30 cellular contexts compared by ENCODE assay signal in genomic region chr4:67581913-67582312, GRCh38. TPM values are rescaled to one million over a fixed set of nuclear protein-coding genes. Genes with fewer than 3 reads are reported as not detected.
DNase-seq lines count a peak whose midpoint lies in the region; ATAC-seq, FAIRE-seq and TF ChIP-seq lines count a peak whose summit lies in the region.
"Had no signal": no experiment of that assay in that cellular context is flagged by ENCODE, and none has a peak within 500 bp of the region (broad histone marks: within the 10 kb centered on the region; RNA-seq: fewer than 3 reads in every experiment).

No MANE protein-coding gene starts in this region.

- ATAC-seq in activated CD8-positive, alpha-beta T cell treated with anti-CD3 and anti-CD28 coated beads for 36 hours: peak; percentile 19
- no peak for ATAC-seq in naive thymus-derived CD8-positive, alpha-beta T cell
- ATAC-seq in activated CD4-positive, CD25-positive, alpha-beta regulatory T cell treated with anti-CD3 and anti-CD28 coated beads, Interleukin-2, amount 50 U/mL, for 24 hours: no peak
- ATAC-seq: A549, body of pancreas, left cardiac atrium, right cardiac atrium had no signal

- DNase-seq in activated CD4-positive, alpha-beta memory T cell treated with anti-CD3 and anti-CD28 coated beads, Interleukin-2, amount 10 ng/mL, durations not matched to agents 7 days and 5 days: no peak
- DNase-seq in activated CD4-positive, alpha-beta memory T cell treated with anti-CD3 and anti-CD28 coated beads for 36 hours: no peak
- DNase-seq in GM12892 (ENCODE audit: insufficient read length) (no peak), AG08396 (ENCODE audit: low spot score) (no peak), medulla oblongata (ENCODE audit: extremely low spot score) (no peak)
- DNase-seq in activated CD8-positive, alpha-beta T cell treated with anti-CD3 and anti-CD28 coated beads for 36 hours: no peak
- peak in 1 of 10 donors; percentile 6 for DNase-seq in naive thymus-derived CD8-positive, alpha-beta T cell
- DNase-seq: activated CD4-positive, alpha-beta T cell treated with anti-CD3 and anti-CD28 coated beads, Interleukin-2, amount 50 U/mL, for 4 hours; activated CD8-positive, alpha-beta memory T cell treated with anti-CD3 and anti-CD28 coated beads, Interleukin-2, amount 50 U/mL, for 48 hours; activated gamma-delta T cell; adrenal gland; body of pancreas; Caco-2; DMS79 treated with DMSO at 0.1 percent for 48 hours; GOT3; left cardiac atrium; NCI-H1048; Peyer's patch; right cardiac atrium; SHP77; stimulated activated CD4-positive, alpha-beta T cell treated with anti-CD3 and anti-CD28 coated beads, Interleukin-1b, Interleukin-23, amount 100 ng/mL, for 48 hours; T1000; thyroid gland; uterus had no signal

- no peaks in the 10 kb centered on the region for H3K27me3 Mint-ChIP-seq in activated CD4-positive, alpha-beta memory T cell treated with anti-CD3 and anti-CD28 coated beads, Interleukin-2, amount 10 ng/mL, durations not matched to agents 7 days and 5 days
- no peaks in the 10 kb centered on the region for H3K27me3 Mint-ChIP-seq in activated CD4-positive, alpha-beta memory T cell treated with anti-CD3 and anti-CD28 coated beads for 36 hours
- no peaks in the 10 kb centered on the region for H3K27me3 Mint-ChIP-seq in activated CD8-positive, alpha-beta T cell treated with anti-CD3 and anti-CD28 coated beads for 36 hours
- H3K27me3 Mint-ChIP-seq in naive thymus-derived CD8-positive, alpha-beta T cell: no peaks in the 10 kb centered on the region
- H3K27me3 Mint-ChIP-seq: dendritic cell treated with granulocyte-macrophage colony-stimulating factor and Interleukin-4, amounts not matched to agents 40 ng/mL and 50 ng/mL, for 4 days had no signal

- no peak for TF ChIP-seq POLR2A in GM12892 (IDR thresholded peaks at IDR 0.05; ENCODE audit: low read depth, low read length)

- POLR2A ChIA-PET in activated CD4-positive, alpha-beta memory T cell treated with anti-CD3 and anti-CD28 coated beads, Interleukin-2, amount 10 ng/mL, durations not matched to agents 7 days and 5 days (lab: Charles Lee): no interaction called here
- POLR2A ChIA-PET in activated CD4-positive, alpha-beta memory T cell treated with anti-CD3 and anti-CD28 coated beads for 36 hours (lab: Charles Lee): no interaction called here
- POLR2A ChIA-PET in activated CD8-positive, alpha-beta T cell treated with anti-CD3 and anti-CD28 coated beads for 36 hours (lab: Charles Lee): no interaction called here
- POLR2A ChIA-PET in naive thymus-derived CD8-positive, alpha-beta T cell (lab: Charles Lee): interaction anchor here (1.6 to 2.4 kb wide), 2 partner anchors 9 to 37 kb away, joined by 4 to 10 read pairs; partner anchors contain the start of gene CENPC

- peak overlapping the region; percentile 68 for H3K27ac Mint-ChIP-seq in activated CD4-positive, alpha-beta memory T cell treated with anti-CD3 and anti-CD28 coated beads, Interleukin-2, amount 10 ng/mL, durations not matched to agents 7 days and 5 days
- H3K27ac Mint-ChIP-seq in activated CD4-positive, alpha-beta memory T cell treated with anti-CD3 and anti-CD28 coated beads for 36 hours: no peak overlapping the region
- H3K27ac Mint-ChIP-seq in activated CD8-positive, alpha-beta T cell treated with anti-CD3 and anti-CD28 coated beads for 36 hours: no peak overlapping the region
- peak overlapping the region in 1 of 10 donors; percentile 73 for H3K27ac Mint-ChIP-seq in naive thymus-derived CD8-positive, alpha-beta T cell
- H3K27ac Mint-ChIP-seq: dendritic cell treated with granulocyte-macrophage colony-stimulating factor and Interleukin-4, amounts not matched to agents 40 ng/mL and 50 ng/mL, for 4 days had no signal

- peaks cover 21% of the 10 kb centered on the region for H3K4me1 Mint-ChIP-seq in activated CD4-positive, alpha-beta memory T cell treated with anti-CD3 and anti-CD28 coated beads, Interleukin-2, amount 10 ng/mL, durations not matched to agents 7 days and 5 days
- peaks cover 17% of the 10 kb centered on the region for H3K4me1 Mint-ChIP-seq in activated CD4-positive, alpha-beta memory T cell treated with anti-CD3 and anti-CD28 coated beads for 36 hours (ENCODE audit: low read depth)
- H3K4me1 Mint-ChIP-seq in activated CD8-positive, alpha-beta T cell treated with anti-CD3 and anti-CD28 coated beads for 36 hours (ENCODE audit: low read depth): peaks cover 20% of the 10 kb centered on the region
- H3K4me1 Mint-ChIP-seq in naive thymus-derived CD8-positive, alpha-beta T cell: peaks cover 9 to 50% (median 29%) of the 10 kb centered on the region in 4 donors

- FAIRE-seq in GM12892 (lab: Jason Lieb, UNC): peak; percentile 17
- FAIRE-seq: A549 had no signal

- CTCF ChIA-PET in activated CD4-positive, alpha-beta memory T cell treated with anti-CD3 and anti-CD28 coated beads, Interleukin-2, amount 10 ng/mL, durations not matched to agents 7 days and 5 days (lab: Charles Lee): interaction anchor here (0.7 to 1.3 kb wide), 3 partner anchors 8 to 164 kb away, joined by 3 to 4 read pairs (median 3); no protein-coding TSS in a partner anchor
- CTCF ChIA-PET in activated CD4-positive, alpha-beta memory T cell treated with anti-CD3 and anti-CD28 coated beads for 36 hours (lab: Charles Lee): no interaction called here
- CTCF ChIA-PET in activated CD8-positive, alpha-beta T cell treated with anti-CD3 and anti-CD28 coated beads for 36 hours (lab: Charles Lee): interaction anchor here (1.1 to 1.3 kb wide), 4 partner anchors 9 to 25 kb away, joined by 3 to 4 read pairs (median 3); no protein-coding TSS in a partner anchor

- H3K4me3 Mint-ChIP-seq in activated CD4-positive, alpha-beta memory T cell treated with anti-CD3 and anti-CD28 coated beads, Interleukin-2, amount 10 ng/mL, durations not matched to agents 7 days and 5 days: no peak overlapping the region
- no peak overlapping the region for H3K4me3 Mint-ChIP-seq in activated CD4-positive, alpha-beta memory T cell treated with anti-CD3 and anti-CD28 coated beads for 36 hours
- H3K4me3 Mint-ChIP-seq in activated CD8-positive, alpha-beta T cell treated with anti-CD3 and anti-CD28 coated beads for 36 hours: no peak overlapping the region
- peak overlapping the region in 6 of 10 donors; percentile 56 to 68 (median 64) for H3K4me3 Mint-ChIP-seq in naive thymus-derived CD8-positive, alpha-beta T cell
- H3K4me3 Mint-ChIP-seq: dendritic cell treated with granulocyte-macrophage colony-stimulating factor and Interleukin-4, amounts not matched to agents 40 ng/mL and 50 ng/mL, for 4 days had no signal

- no peak for TF ChIP-seq CTCF in activated CD8-positive, alpha-beta T cell treated with anti-CD3 and anti-CD28 coated beads for 36 hours (IDR thresholded peaks at IDR 0.05)

- peaks cover 47% of the 10 kb centered on the region for H3K36me3 Mint-ChIP-seq in activated CD4-positive, alpha-beta memory T cell treated with anti-CD3 and anti-CD28 coated beads, Interleukin-2, amount 10 ng/mL, durations not matched to agents 7 days and 5 days (ENCODE audit: low read depth)
- H3K36me3 Mint-ChIP-seq in activated CD4-positive, alpha-beta memory T cell treated with anti-CD3 and anti-CD28 coated beads for 36 hours: no peaks in the 10 kb centered on the region
- peaks cover 3% of the 10 kb centered on the region for H3K36me3 Mint-ChIP-seq in activated CD8-positive, alpha-beta T cell treated with anti-CD3 and anti-CD28 coated beads for 36 hours (ENCODE audit: low read depth)
- no peaks in the 10 kb centered on the region for H3K36me3 Mint-ChIP-seq in naive thymus-derived CD8-positive, alpha-beta T cell

- intact Hi-C loops in activated CD4-positive, alpha-beta memory T cell treated with anti-CD3 and anti-CD28 coated beads for 36 hours (cut with micrococcal nuclease): loop anchor here (1.0 to 2.0 kb wide), 6 partner anchors 21 to 119 kb away; partner anchors contain the start of genes CENPC and UBA6
- intact Hi-C loops in activated CD8-positive, alpha-beta T cell treated with anti-CD3 and anti-CD28 coated beads for 36 hours (cut with micrococcal nuclease): loop anchor here (5.0 kb wide), 1 partner anchor 35 kb away; the partner anchor contains the start of gene CENPC

- H3K9me3 Mint-ChIP-seq in activated CD4-positive, alpha-beta memory T cell treated with anti-CD3 and anti-CD28 coated beads, Interleukin-2, amount 10 ng/mL, durations not matched to agents 7 days and 5 days: no peaks in the 10 kb centered on the region
- no peaks in the 10 kb centered on the region for H3K9me3 Mint-ChIP-seq in activated CD4-positive, alpha-beta memory T cell treated with anti-CD3 and anti-CD28 coated beads for 36 hours
- peaks cover 5% of the 10 kb centered on the region for H3K9me3 Mint-ChIP-seq in activated CD8-positive, alpha-beta T cell treated with anti-CD3 and anti-CD28 coated beads for 36 hours
- H3K9me3 Mint-ChIP-seq in naive thymus-derived CD8-positive, alpha-beta T cell: no peaks in the 10 kb centered on the region
- H3K9me3 Mint-ChIP-seq: immature natural killer cell had no signal

RNA-seq across cellular contexts. Expression of gene STAP1, which starts 23.4 kb away (rescaled TPM):
- total RNA-seq in activated CD4-positive, alpha-beta memory T cell treated with anti-CD3 and anti-CD28 coated beads, Interleukin-2, amount 10 ng/mL, durations not matched to agents 7 days and 5 days: 10 to 100 TPM; 29.5 to 30.9 TPM
- 1 to 10 TPM; 5.5 to 5.9 TPM for total RNA-seq in activated CD4-positive, alpha-beta memory T cell treated with anti-CD3 and anti-CD28 coated beads for 36 hours
- polyA plus RNA-seq in GM12892 (2012; ENCODE audit: missing spikeins): 20.0 TPM
- total RNA-seq in activated CD8-positive, alpha-beta T cell treated with anti-CD3 and anti-CD28 coated beads for 36 hours: 1 to 10 TPM; 3.0 TPM
- 1 to 10 TPM; 3.5 to 4.0 TPM for total RNA-seq in naive thymus-derived CD8-positive, alpha-beta T cell
- 1 to 10 TPM in 1 of 3 donors, under 1 TPM in 2; 0.59 to 1.1 (median 0.93) TPM for polyA plus RNA-seq in naive thymus-derived CD8-positive, alpha-beta T cell
- total RNA-seq: adrenal gland, body of pancreas, Caco-2, HT-29, lung microvascular endothelial cell, right cardiac atrium, thyroid gland had no signal
- polyA plus RNA-seq: A549, right cardiac atrium had no signal

RNA-seq across cellular contexts. Expression of gene CENPC, which starts 36.6 kb away (rescaled TPM):
- 10 to 100 TPM; 36.4 to 36.7 TPM for total RNA-seq in activated CD4-positive, alpha-beta memory T cell treated with anti-CD3 and anti-CD28 coated beads, Interleukin-2, amount 10 ng/mL, durations not matched to agents 7 days and 5 days
- 10 to 100 TPM; 32.6 to 33.5 TPM for total RNA-seq in activated CD4-positive, alpha-beta memory T cell treated with anti-CD3 and anti-CD28 coated beads for 36 hours
- polyA plus RNA-seq in GM12892 (2012; ENCODE audit: missing spikeins): 16.9 TPM
- 10 to 100 TPM; 29.1 to 32.0 TPM for total RNA-seq in activated CD8-positive, alpha-beta T cell treated with anti-CD3 and anti-CD28 coated beads for 36 hours
- 10 to 100 TPM; 56.9 to 65.0 TPM for total RNA-seq in naive thymus-derived CD8-positive, alpha-beta T cell
- 10 to 100 TPM; 16.1 to 19.7 (median 18.6) TPM for polyA plus RNA-seq in naive thymus-derived CD8-positive, alpha-beta T cell

Comparison
In these comparisons a context has a peak if more than half of its experiments do, and no peak if none do; other contexts are left out.
1. RNA of gene STAP1, which starts 23.4 kb away (total RNA-seq): 29.5 to 30.9 TPM in activated CD4-positive, alpha-beta memory T cell treated with anti-CD3 and anti-CD28 coated beads, Interleukin-2, amount 10 ng/mL, durations not matched to agents 7 days and 5 days; 5.5 to 5.9 TPM in activated CD4-positive, alpha-beta memory T cell treated with anti-CD3 and anti-CD28 coated beads for 36 hours, 3.5 to 4.0 TPM in naive thymus-derived CD8-positive, alpha-beta T cell and 3.0 TPM in activated CD8-positive, alpha-beta T cell treated with anti-CD3 and anti-CD28 coated beads for 36 hours; every median in the first group is over 4 times any median in the second.
2. H3K4me3 Mint-ChIP-seq: peak in naive thymus-derived CD8-positive, alpha-beta T cell (6 of 10); none in activated CD4-positive, alpha-beta memory T cell treated with anti-CD3 and anti-CD28 coated beads, Interleukin-2, amount 10 ng/mL, durations not matched to agents 7 days and 5 days (single experiment), activated CD4-positive, alpha-beta memory T cell treated with anti-CD3 and anti-CD28 coated beads for 36 hours (single experiment) and activated CD8-positive, alpha-beta T cell treated with anti-CD3 and anti-CD28 coated beads for 36 hours (single experiment).